In genomic region chr7:148700693-148701092, GRCh38 we compare ENCODE assay signal across 8 cellular contexts. TPM values are rescaled to one million over a fixed set of nuclear protein-coding genes. Genes with fewer than 3 reads are reported as not detected.
DNase-seq lines count a peak whose midpoint lies in the region; ATAC-seq and TF ChIP-seq lines count a peak whose summit lies in the region.

No MANE protein-coding gene starts in this region.

- no peak for TF ChIP-seq RAD21 in SK-N-SH (IDR thresholded peaks at IDR 0.05; ENCODE audit: low read length)

- peaks cover 48% of the 10 kb centered on the region for H3K4me1 Mint-ChIP-seq in T-helper 2 cell treated with Interferon-gamma antibody and Interleukin-4, amounts not matched to agents 5 μg/mL and 100 μg/mL, for 36 hours (ENCODE audit: low read depth)
- peaks cover 37 to 74% (median 70%) of the 10 kb centered on the region in 4 donors for H3K4me1 Mint-ChIP-seq in naive thymus-derived CD8-positive, alpha-beta T cell
- peaks cover 45% of the 10 kb centered on the region for H3K4me1 Mint-ChIP-seq in type B pancreatic cell (ENCODE audit: unreplicated experiment)

- H3K27me3 Mint-ChIP-seq in T-helper 2 cell treated with Interferon-gamma antibody and Interleukin-4, amounts not matched to agents 5 μg/mL and 100 μg/mL, for 36 hours (ENCODE audit: low read depth): no peaks in the 10 kb centered on the region
- H3K27me3 Mint-ChIP-seq in naive thymus-derived CD8-positive, alpha-beta T cell: no peaks in the 10 kb centered on the region
- H3K27me3 Mint-ChIP-seq in type B pancreatic cell: no peaks in the 10 kb centered on the region

- no peaks in the 10 kb centered on the region for H3K9me3 ChIP-seq in SK-N-SH
- no peaks in the 10 kb centered on the region for H3K9me3 ChIP-seq in colonic mucosa

- DNase-seq in SK-N-SH: peak; percentile 50
- no peak for DNase-seq in T-helper 2 cell treated with Interferon-gamma antibody and Interleukin-4, amounts not matched to agents 5 μg/mL and 100 μg/mL, for 36 hours (ENCODE audit: low spot score)
- DNase-seq in colonic mucosa: peak; percentile 43
- DNase-seq in naive thymus-derived CD8-positive, alpha-beta T cell: peak in 8 of 10 donors; percentile 16 to 68 (median 42)
- DNase-seq in type B pancreatic cell (ENCODE audit: extremely low spot score, unreplicated experiment): no peak
- DNase-seq in NCI-H446 treated with DMSO at 0.1 percent for 48 hours (lab: John Stamatoyannopoulos, UW): no peak
- no peak for DNase-seq in NCI-H2029 (lab: John Stamatoyannopoulos, UW)

- H3K27me3 ChIP-seq in SK-N-SH (ENCODE audit: insufficient read depth) (no peaks in the 10 kb centered on the region), colonic mucosa (no peaks in the 10 kb centered on the region)

- H4K20me1 ChIP-seq in SK-N-SH (ENCODE audit: insufficient read depth): peaks cover 61% of the 10 kb centered on the region

- no peaks in the 10 kb centered on the region for H3K9me2 ChIP-seq in SK-N-SH

- TF ChIP-seq EP300 in SK-N-SH (IDR thresholded peaks at IDR 0.05; ENCODE audit: borderline replicate concordance in 1 of 2, low read depth in 1 of 2, low read length in 1 of 2): no peak

- peak overlapping the region; percentile 96 for H3K4me2 ChIP-seq in SK-N-SH

- intact Hi-C loops in colonic mucosa (cut with DNase I): no loop called here

- H3K4me3 ChIP-seq in SK-N-SH (ENCODE audit: low read depth in 2 of 2, low read length in 1 of 2) (peak overlapping the region; percentile 84 to 100), colonic mucosa (peak overlapping the region; percentile 95)

- ATAC-seq in SK-N-SH treated with all-trans-retinoic acid at 6 μM for 48 hours: no peak; the same call in 2 of the 3 replicates
- ATAC-seq in naive thymus-derived CD8-positive, alpha-beta T cell: no peak

- H3K27ac Mint-ChIP-seq in T-helper 2 cell treated with Interferon-gamma antibody and Interleukin-4, amounts not matched to agents 5 μg/mL and 100 μg/mL, for 36 hours: peak overlapping the region; percentile 35
- peak overlapping the region in 6 of 10 donors; percentile 7 to 93 (median 88) for H3K27ac Mint-ChIP-seq in naive thymus-derived CD8-positive, alpha-beta T cell
- peak overlapping the region; percentile 85 for H3K27ac Mint-ChIP-seq in type B pancreatic cell

- H3K4me1 ChIP-seq in SK-N-SH (ENCODE audit: control insufficient read depth in 1 of 2, insufficient read depth in 2 of 2, low read depth in 1 of 2, low read length in 1 of 2) (peaks cover 34 to 38% of the 10 kb centered on the region in 2 experiments), colonic mucosa (peaks cover 21% of the 10 kb centered on the region)

- H3K9me3 Mint-ChIP-seq in T-helper 2 cell treated with Interferon-gamma antibody and Interleukin-4, amounts not matched to agents 5 μg/mL and 100 μg/mL, for 36 hours: no peaks in the 10 kb centered on the region
- H3K9me3 Mint-ChIP-seq in naive thymus-derived CD8-positive, alpha-beta T cell: no peaks in the 10 kb centered on the region
- H3K9me3 Mint-ChIP-seq in type B pancreatic cell: no peaks in the 10 kb centered on the region

- H3K9ac ChIP-seq in SK-N-SH: peak overlapping the region; percentile 86
- H3K9ac ChIP-seq in colonic mucosa (ENCODE audit: low read depth in 2 of 2, low read length in 2 of 2): peak overlapping the region; percentile 15 to 85

- no peak for TF ChIP-seq CTCF in SK-N-SH (IDR thresholded peaks at IDR 0.05)
- TF ChIP-seq CTCF in colonic mucosa (IDR thresholded peaks at IDR 0.05): no peak
- TF ChIP-seq CTCF in type B pancreatic cell (conservative IDR thresholded peaks at IDR 0.05): no peak

- H3K27ac ChIP-seq in SK-N-SH (ENCODE audit: low read depth in 2 of 2, low read length in 1 of 2) (peak overlapping the region; percentile 77 to 91; a peak in 3 of 4 replicates), colonic mucosa (no peak overlapping the region)

- peaks cover 0 to 2% of the 10 kb centered on the region in 2 experiments for H3K36me3 ChIP-seq in SK-N-SH (replicated peaks in 1 of 2; ENCODE audit: control insufficient read depth in 1 of 2, insufficient read depth in 2 of 2, low read length in 1 of 2)
- no peaks in the 10 kb centered on the region for H3K36me3 ChIP-seq in colonic mucosa

- H3F3A ChIP-seq in SK-N-SH (replicated peaks; ENCODE audit: insufficient read depth): peaks cover 13% of the 10 kb centered on the region

- CTCF ChIA-PET in SK-N-SH (lab: Yijun Ruan, JAX): interaction anchor here (0.7 to 1.6 kb wide), 6 partner anchors 11 to 241 kb away, joined by 3 to 5 read pairs (median 4); no protein-coding TSS in a partner anchor

- WGBS in SK-N-SH (ENCODE audit: low lambda C conversion rate): 48% methylated on average over 4 of the region's 4 CpGs

- H3K36me3 Mint-ChIP-seq in T-helper 2 cell treated with Interferon-gamma antibody and Interleukin-4, amounts not matched to agents 5 μg/mL and 100 μg/mL, for 36 hours (ENCODE audit: low read depth): peaks cover 3% of the 10 kb centered on the region
- no peaks in the 10 kb centered on the region for H3K36me3 Mint-ChIP-seq in naive thymus-derived CD8-positive, alpha-beta T cell
- H3K36me3 Mint-ChIP-seq in type B pancreatic cell: no peaks in the 10 kb centered on the region

- POLR2A ChIA-PET in SK-N-SH (lab: Yijun Ruan, JAX): interaction anchor here (1.2 kb wide), 1 partner anchor 117 kb away, joined by 4 read pairs; no protein-coding TSS in a partner anchor
- POLR2A ChIA-PET in naive thymus-derived CD8-positive, alpha-beta T cell (lab: Charles Lee): interaction anchor here (0.7 to 1.5 kb wide), 2 partner anchors 21 to 72 kb away, joined by 3 to 6 read pairs; no protein-coding TSS in a partner anchor

- peak overlapping the region; percentile 87 for H3K4me3 Mint-ChIP-seq in T-helper 2 cell treated with Interferon-gamma antibody and Interleukin-4, amounts not matched to agents 5 μg/mL and 100 μg/mL, for 36 hours
- peak overlapping the region; percentile 81 to 97 (median 91) for H3K4me3 Mint-ChIP-seq in naive thymus-derived CD8-positive, alpha-beta T cell
- peak overlapping the region; percentile 91 for H3K4me3 Mint-ChIP-seq in type B pancreatic cell

- no peak overlapping the region for H2AFZ ChIP-seq in SK-N-SH (ENCODE audit: low read depth)

- H3K79me2 ChIP-seq in SK-N-SH (ENCODE audit: insufficient read depth): peaks cover 66% of the 10 kb centered on the region

TF ChIP-seq in SK-N-SH, 30 proteins besides CTCF, POLR2A, EP300 and RAD21 (continues in another document):
- TF ChIP-seq ZBTB33 (IDR thresholded peaks at IDR 0.05; ENCODE audit: borderline replicate concordance, low read depth): no peak
- TF ChIP-seq MAX (IDR thresholded peaks at IDR 0.05; ENCODE audit: low read depth): peak; percentile 33; the same call in 1 of the 2 replicates
- no peak for TF ChIP-seq RFX5 (IDR thresholded peaks at IDR 0.05; ENCODE audit: low read length)
- TF ChIP-seq RCOR1 (IDR thresholded peaks at IDR 0.05; ENCODE audit: low read length): no peak
- TF ChIP-seq NRF1 (IDR thresholded peaks at IDR 0.05; ENCODE audit: low read depth, low read length): peak; percentile 24; the same call in 1 of the 2 replicates

TF ChIP-seq in SK-N-SH treated with all-trans-retinoic acid at 6 μM for 48 hours, 23 proteins besides CTCF, POLR2A, EP300 and RAD21:
- TF ChIP-seq PPARA (CRISPR knock-in tag; IDR thresholded peaks at IDR 0.05; ENCODE audit: borderline replicate concordance) (no peak), ZC3H10 (CRISPR knock-in tag; IDR thresholded peaks at IDR 0.05) (no peak), ZNF565 (CRISPR knock-in tag; conservative IDR thresholded peaks at IDR 0.05; ENCODE audit: low read depth) (no peak), GLIS3 (CRISPR knock-in tag; IDR thresholded peaks at IDR 0.05) (no peak), ISL1 (CRISPR knock-in tag; IDR thresholded peaks at IDR 0.05) (no peak), BACH2 (CRISPR knock-in tag; IDR thresholded peaks at IDR 0.05; ENCODE audit: borderline replicate concordance) (no peak), ZNF70 (CRISPR knock-in tag; IDR thresholded peaks at IDR 0.05) (no peak), OSR1 (CRISPR knock-in tag; IDR thresholded peaks at IDR 0.05) (no peak), ARNTL (CRISPR knock-in tag; IDR thresholded peaks at IDR 0.05; ENCODE audit: borderline replicate concordance, low read depth) (no peak), TCF4 (CRISPR knock-in tag; IDR thresholded peaks at IDR 0.05; ENCODE audit: borderline replicate concordance) (no peak), ZFP30 (CRISPR knock-in tag; IDR thresholded peaks at IDR 0.05) (no peak), PATZ1 (CRISPR knock-in tag; IDR thresholded peaks at IDR 0.05; ENCODE audit: borderline replicate concordance) (no peak), ZFP3 (CRISPR knock-in tag; IDR thresholded peaks at IDR 0.05) (no peak), TOX (CRISPR knock-in tag; IDR thresholded peaks at IDR 0.05; ENCODE audit: borderline replicate concordance) (no peak), SNAI2 (CRISPR knock-in tag; IDR thresholded peaks at IDR 0.05) (no peak)

RNA-seq across cellular contexts. Expression of gene CUL1, which starts 2.0 kb away (rescaled TPM):
- polyA plus RNA-seq in SK-N-SH (2012; rRNA removed): 45.2 and 50.0 TPM in 2 replicates
- 56.0 and 56.7 TPM in 2 replicates for polyA plus RNA-seq in SK-N-SH (2012; cell fraction: cytosol; rRNA removed)
- 30.2 and 49.4 TPM in 2 replicates for polyA plus RNA-seq in SK-N-SH (2012; cell fraction: nucleus; rRNA removed)
- total RNA-seq in colonic mucosa (10 to 100 TPM; 36.2 to 36.9 TPM), type B pancreatic cell (ENCODE audit: low replicate concordance) (56.6 and 57.3 TPM in 2 replicates)
- total RNA-seq in naive thymus-derived CD8-positive, alpha-beta T cell: 10 to 100 TPM; 62.8 to 67.7 TPM
- polyA plus RNA-seq in naive thymus-derived CD8-positive, alpha-beta T cell: 10 to 100 TPM; 39.2 to 50.6 (median 39.6) TPM

Comparison
In these comparisons a context has a peak if more than half of its experiments do, and no peak if none do; other contexts are left out.
1. DNase-seq: peak in SK-N-SH (single experiment), colonic mucosa (single experiment) and naive thymus-derived CD8-positive, alpha-beta T cell (8 of 10); none in T-helper 2 cell treated with Interferon-gamma antibody and Interleukin-4, amounts not matched to agents 5 μg/mL and 100 μg/mL, for 36 hours (single experiment), type B pancreatic cell (single experiment), NCI-H446 treated with DMSO at 0.1 percent for 48 hours (single experiment) and NCI-H2029 (single experiment).
2. H3K27ac Mint-ChIP-seq: peak in every context shown above with its lines; median percentile 88 in naive thymus-derived CD8-positive, alpha-beta T cell; 85 in type B pancreatic cell; 35 in T-helper 2 cell treated with Interferon-gamma antibody and Interleukin-4, amounts not matched to agents 5 μg/mL and 100 μg/mL, for 36 hours.
3. Peak in every context shown above with its lines, with median percentiles within 50 percentile points of each other: H3K4me3 Mint-ChIP-seq.